ENCODE assay signal across 9 cellular contexts in genomic region chr19:3785464-3785937, GRCh38. TPM values are rescaled to one million over a fixed set of nuclear protein-coding genes. Genes with fewer than 3 reads are reported as not detected.
DNase-seq lines count a peak whose midpoint lies in the region; ATAC-seq and TF ChIP-seq lines count a peak whose summit lies in the region.
"Had no signal": no experiment of that assay in that cellular context is flagged by ENCODE, and none has a peak within 500 bp of the region (broad histone marks: within the 10 kb centered on the region; RNA-seq: fewer than 3 reads in every experiment).

No MANE protein-coding gene starts in this region.

- CTCF ChIA-PET in CD8-positive, alpha-beta T cell (lab: Charles Lee), result interaction anchor here (1.3 kb wide), 1 partner anchor 23 kb away, joined by 4 read pairs; the partner anchor contains the start of gene MRPL54
- CTCF ChIA-PET in Panc1 (lab: Charles Lee), result no interaction called here

- TF ChIP-seq CTCF in CD8-positive, alpha-beta T cell (IDR thresholded peaks at IDR 0.05), result no peak
- TF ChIP-seq CTCF in Panc1 (IDR thresholded peaks at IDR 0.05) (no peak), HFFc6 (IDR thresholded peaks at IDR 0.05) (no peak)

- peaks cover 28% of the 10 kb centered on the region for H3K4me1 Mint-ChIP-seq in CD8-positive, alpha-beta T cell (ENCODE audit: low read depth)
- H3K4me1 Mint-ChIP-seq in HFFc6 (ENCODE audit: low read depth), result no peaks in the 10 kb centered on the region

- peak overlapping the region; percentile 36 for H3K27ac ChIP-seq in CD8-positive, alpha-beta T cell (ENCODE audit: low read depth, low read length)
- H3K27ac ChIP-seq in Panc1 (ENCODE audit: low read length) (no peak overlapping the region), ectodermal cell (ENCODE audit: insufficient read depth, low read depth, low read length, poor library complexity, severe bottlenecking) (no peak overlapping the region)

- H3K4me1 ChIP-seq in CD8-positive, alpha-beta T cell (ENCODE audit: insufficient read depth, low read length), result peaks cover 15% of the 10 kb centered on the region
- H3K4me1 ChIP-seq in Panc1 (ENCODE audit: control insufficient read depth, insufficient read depth, low read length) (no peaks in the 10 kb centered on the region; the same call in 1 of the 2 replicates), ectodermal cell (ENCODE audit: control insufficient read depth, insufficient read depth, low read length) (no peaks in the 10 kb centered on the region)

- peaks cover 19% of the 10 kb centered on the region for H3K36me3 Mint-ChIP-seq in CD8-positive, alpha-beta T cell
- peaks cover 19% of the 10 kb centered on the region for H3K36me3 Mint-ChIP-seq in HFFc6 (ENCODE audit: low read depth)

- peaks cover 6% of the 10 kb centered on the region for H3K36me3 ChIP-seq in CD8-positive, alpha-beta T cell (ENCODE audit: insufficient read depth, low read length)
- H3K36me3 ChIP-seq in Panc1 (ENCODE audit: control insufficient read depth, insufficient read depth, low read length) (no peaks in the 10 kb centered on the region), ectodermal cell (ENCODE audit: control insufficient read depth, insufficient read depth, low read length) (no peaks in the 10 kb centered on the region)

- POLR2A ChIA-PET in CD8-positive, alpha-beta T cell (lab: Charles Lee), result interaction anchor here (1.1 kb wide), 1 partner anchor 200 kb away, joined by 3 read pairs; the partner anchor contains the start of gene EEF2
- POLR2A ChIA-PET in Panc1 (lab: Charles Lee), result no interaction called here

- no peaks in the 10 kb centered on the region for H3K27me3 Mint-ChIP-seq in CD8-positive, alpha-beta T cell (ENCODE audit: low read depth)
- H3K27me3 Mint-ChIP-seq in HFFc6 (ENCODE audit: insufficient read depth), result peaks cover 21% of the 10 kb centered on the region

- H3K27me3 ChIP-seq in CD8-positive, alpha-beta T cell (ENCODE audit: insufficient read depth, low read length), result no peaks in the 10 kb centered on the region
- H3K27me3 ChIP-seq in Panc1 (ENCODE audit: control insufficient read depth, insufficient read depth, low read length) (no peaks in the 10 kb centered on the region), ectodermal cell (ENCODE audit: control insufficient read depth, insufficient read depth, low read length, poor library complexity, severe bottlenecking) (peaks cover 37% of the 10 kb centered on the region)

- peak; percentile 32 for ATAC-seq in CD8-positive, alpha-beta T cell
- ATAC-seq in Panc1 (peak; percentile 22; the same call in 1 of the 2 replicates), HG02610 (IDR thresholded peaks at IDR 0.05; ENCODE audit: unreplicated experiment) (no peak)

- peaks cover 7% of the 10 kb centered on the region for H3K9me3 Mint-ChIP-seq in CD8-positive, alpha-beta T cell
- H3K9me3 Mint-ChIP-seq in HFFc6, result peaks cover 26% of the 10 kb centered on the region

- 4 to 5% methylated on average over 47 of the region's 47 CpGs for WGBS in ectodermal cell, 2 experiments

- intact Hi-C loops in CD8-positive, alpha-beta T cell (cut with DNase I, micrococcal nuclease), result loop anchor here in 1 of 2 experiments (2.0 kb wide), 1 partner anchor 13 kb away; no protein-coding TSS in a partner anchor
- intact Hi-C loops in Panc1 (cut with micrococcal nuclease; ENCODE audit: unreplicated experiment) (no loop called here), posterior cingulate gyrus (cut with DNase I) (no loop called here)

- in situ Hi-C loops in Panc1 (cut with HindIII; ENCODE audit: low pct_unique_long_range_greater_than_20kb, low sequenced_read_pairs), result no loop called here

- H3K4me3 ChIP-seq in CD8-positive, alpha-beta T cell (ENCODE audit: low read depth, low read length), result peak overlapping the region; percentile 66
- H3K4me3 ChIP-seq in Panc1 (ENCODE audit: low read depth in 2 of 2, low read length in 2 of 2), result no peak overlapping the region
- H3K4me3 ChIP-seq in ectodermal cell (ENCODE audit: insufficient read depth, low read depth, low read length), result peak overlapping the region; percentile 42

- peak in 3 of 7 experiments; percentile 26 to 55 (median 37) for DNase-seq in CD8-positive, alpha-beta T cell
- DNase-seq in Panc1 (ENCODE audit: low read depth, low spot score) (no peak), posterior cingulate gyrus (peak in 6 of 10 donors; percentile 44 to 92 (median 62)), LoVo (ENCODE audit: low spot score) (no peak), AG20443 (ENCODE audit: low spot score) (no peak), HFFc6 (no peak)

- no TSS peak for BruUV-seq in Panc1 (replicated peaks; lab: Mats Ljungman, UMichigan)

- H3K9me3 ChIP-seq in CD8-positive, alpha-beta T cell (ENCODE audit: low read length), result peaks cover 16% of the 10 kb centered on the region
- H3K9me3 ChIP-seq in Panc1 (ENCODE audit: control insufficient read depth, insufficient read depth, low read depth, low read length), result no peaks in the 10 kb centered on the region; the same call in 1 of the 2 replicates
- no peaks in the 10 kb centered on the region for H3K9me3 ChIP-seq in ectodermal cell (ENCODE audit: control insufficient read depth, low read length)

- peak overlapping the region; percentile 83 for H3K4me3 Mint-ChIP-seq in CD8-positive, alpha-beta T cell
- H3K4me3 Mint-ChIP-seq in HFFc6, result no peak overlapping the region

- H3K27ac Mint-ChIP-seq in CD8-positive, alpha-beta T cell, result peak overlapping the region; percentile 57
- no peak overlapping the region for H3K27ac Mint-ChIP-seq in HFFc6

RNA-seq across cellular contexts. Expression of gene MATK, which starts 0.7 kb away (rescaled TPM):
- 10 to 100 TPM; 38.1 to 40.0 TPM for total RNA-seq in CD8-positive, alpha-beta T cell
- 0.21 TPM for total RNA-seq in Panc1 (2021; ENCODE audit: unreplicated experiment)
- polyA plus RNA-seq in Panc1 (2012; ENCODE audit: insufficient read length), result 0.40 TPM
- polyA plus RNA-seq in ectodermal cell (2013, experiment 1 of 4), result 1.9 TPM
- 3.9 TPM for polyA plus RNA-seq in ectodermal cell (2013, experiment 2 of 4)
- polyA plus RNA-seq in ectodermal cell (2013, experiment 3 of 4), result 2.7 TPM
- polyA plus RNA-seq in ectodermal cell (2013, experiment 4 of 4), result 2.5 TPM
- not detected for total RNA-seq in HFFc6 (2021; fragmentation: NEBNext Ultra II Directional; extraction: Animal tissue kit (Norgen Biotek cat#: 25700))

RNA-seq across cellular contexts. Expression of gene RAX2, which starts 13.5 kb away (rescaled TPM):
- total RNA-seq in CD8-positive, alpha-beta T cell, result not detected
- total RNA-seq in Panc1 (2021; ENCODE audit: unreplicated experiment), result not detected
- not detected for polyA plus RNA-seq in Panc1 (2012; ENCODE audit: insufficient read length)
- polyA plus RNA-seq in ectodermal cell (2013, experiment 1 of 4), result not detected
- polyA plus RNA-seq in ectodermal cell (2013, experiment 2 of 4), result not detected
- polyA plus RNA-seq in ectodermal cell (2013, experiment 3 of 4), result not detected
- not detected for polyA plus RNA-seq in ectodermal cell (2013, experiment 4 of 4)
- not detected for total RNA-seq in HFFc6 (2021; fragmentation: NEBNext Ultra II Directional; extraction: Animal tissue kit (Norgen Biotek cat#: 25700))
- total RNA-seq: pulmonary artery endothelial cell had no signal

RNA-seq across cellular contexts. Expression of gene MRPL54, which starts 23.0 kb away (rescaled TPM):
- total RNA-seq in CD8-positive, alpha-beta T cell, result 10 to 100 TPM; 72.5 to 78.0 TPM
- total RNA-seq in Panc1 (2021; ENCODE audit: unreplicated experiment), result 42.8 TPM
- 36.7 TPM for polyA plus RNA-seq in Panc1 (2012; ENCODE audit: insufficient read length)
- 46.5 TPM for polyA plus RNA-seq in ectodermal cell (2013, experiment 1 of 4)
- polyA plus RNA-seq in ectodermal cell (2013, experiment 2 of 4), result 40.9 TPM
- 38.0 TPM for polyA plus RNA-seq in ectodermal cell (2013, experiment 3 of 4)
- polyA plus RNA-seq in ectodermal cell (2013, experiment 4 of 4), result 48.9 TPM
- 10 to 100 TPM; 69.9 to 84.3 (median 77.9) TPM for total RNA-seq in HFFc6 (2021; fragmentation: NEBNext Ultra II Directional; extraction: Animal tissue kit (Norgen Biotek cat#: 25700))

RNA-seq across cellular contexts. Expression of gene APBA3, which starts 24.0 kb away (rescaled TPM):
- 10 to 100 TPM; 48.8 to 51.6 TPM for total RNA-seq in CD8-positive, alpha-beta T cell
- total RNA-seq in Panc1 (2021; ENCODE audit: unreplicated experiment), result 34.0 TPM
- 34.0 TPM for polyA plus RNA-seq in Panc1 (2012; ENCODE audit: insufficient read length)
- 26.2 TPM for polyA plus RNA-seq in ectodermal cell (2013, experiment 1 of 4)
- polyA plus RNA-seq in ectodermal cell (2013, experiment 2 of 4), result 20.2 TPM
- 21.4 TPM for polyA plus RNA-seq in ectodermal cell (2013, experiment 3 of 4)
- 25.4 TPM for polyA plus RNA-seq in ectodermal cell (2013, experiment 4 of 4)
- total RNA-seq in HFFc6 (2021; fragmentation: NEBNext Ultra II Directional; extraction: Animal tissue kit (Norgen Biotek cat#: 25700)), result 10 to 100 TPM in 4 of 6 experiments, 1 to 10 TPM in 2; 9.1 to 13.8 (median 10.4) TPM

Comparison
In these comparisons a context has a peak if more than half of its experiments do, and no peak if none do; other contexts are left out.
1. DNase-seq: peak in posterior cingulate gyrus (6 of 10); none in Panc1 (single experiment), LoVo (single experiment), AG20443 (single experiment) and HFFc6 (single experiment).
2. H3K4me3 ChIP-seq: peak in CD8-positive, alpha-beta T cell (single experiment) and ectodermal cell (single experiment); none in Panc1 (0 of 2).
3. RNA of gene MATK, which starts 0.7 kb away (total RNA-seq): 38.1 to 40.0 TPM in CD8-positive, alpha-beta T cell; 0.21 TPM in Panc1 (single experiment) and not detected in HFFc6; every median in the first group is over 10 times any median in the second.